26 cellular contexts compared by ENCODE assay signal in genomic region chr20:16553684-16554083, GRCh38.
"Had no signal": no experiment of that assay in that cellular context is flagged by ENCODE, and none has a peak within 500 bp of the region (broad histone marks: within the 10 kb centered on the region; RNA-seq: fewer than 3 reads in every experiment).

No MANE protein-coding gene starts in this region.

- H3K36me3 ChIP-seq: ascending aorta, cardiac muscle cell, heart left ventricle, ovary, sigmoid colon, tibial artery had no signal

- H3K9me3 ChIP-seq: heart left ventricle, ovary, psoas muscle, sigmoid colon, tibial artery had no signal

- DNase-seq: activated CD4-positive, alpha-beta T cell treated with anti-CD3 and anti-CD28 coated beads for 4 hours; activated CD4-positive, alpha-beta T cell treated with anti-CD3 and anti-CD28 coated beads, Interleukin-2, amount 50 U/mL, for 48 hours; activated CD8-positive, alpha-beta memory T cell treated with anti-CD3 and anti-CD28 coated beads for 24 hours; activated gamma-delta T cell; activated naive CD4-positive, alpha-beta T cell treated with anti-CD3 and anti-CD28 coated beads, Interleukin-2, amount 10 ng/mL, durations not matched to agents 7 days and 5 days; activated naive CD8-positive, alpha-beta T cell treated with anti-CD3 and anti-CD28 coated beads, Interleukin-2, amount 10 ng/mL, durations not matched to agents 7 days and 5 days; activated T-cell treated with anti-CD3 and anti-CD28 coated beads, Interleukin-2, amount 50 U/mL, for 1 hour; dorsolateral prefrontal cortex; effector memory CD4-positive, alpha-beta T cell; erythroblast; heart left ventricle; hypothalamus; mammary epithelial cell; naive B cell; nephron progenitor cell; ovary; psoas muscle; sigmoid colon; small intestine; stimulated activated CD4-positive, alpha-beta T cell treated with anti-CD3 and anti-CD28 coated beads, Interleukin-4, amount 100 ng/mL, for 24 hours; stimulated activated naive CD8-positive, alpha-beta T cell treated with anti-CD3 and anti-CD28 coated beads, Interleukin-15, amount 100 ng/mL, for 72 hours; tibial artery had no signal

- ATAC-seq: psoas muscle; stimulated activated effector memory CD8-positive, alpha-beta T cell treated with anti-CD3 and anti-CD28 coated beads, Interleukin-12 subunit alpha, Interleukin-12 subunit beta, amount 100 ng/mL, for 72 hours; stimulated activated naive CD8-positive, alpha-beta T cell treated with anti-CD3 and anti-CD28 coated beads, Interleukin-15, amount 100 ng/mL, for 72 hours had no signal

- H3K27me3 ChIP-seq: ascending aorta, cardiac muscle cell, dorsolateral prefrontal cortex, heart left ventricle, ovary, sigmoid colon, tibial artery had no signal

- H3K4me3 ChIP-seq: ascending aorta, cardiac muscle cell, coronary artery, dorsolateral prefrontal cortex, heart left ventricle, ovary, psoas muscle, sigmoid colon, tibial artery had no signal

- H3K27ac ChIP-seq: ascending aorta, cardiac muscle cell, coronary artery, dorsolateral prefrontal cortex, heart left ventricle, ovary, psoas muscle, sigmoid colon, tibial artery had no signal
